ENCODE assay signal across 22 cellular contexts in the genomic region with DNA sequence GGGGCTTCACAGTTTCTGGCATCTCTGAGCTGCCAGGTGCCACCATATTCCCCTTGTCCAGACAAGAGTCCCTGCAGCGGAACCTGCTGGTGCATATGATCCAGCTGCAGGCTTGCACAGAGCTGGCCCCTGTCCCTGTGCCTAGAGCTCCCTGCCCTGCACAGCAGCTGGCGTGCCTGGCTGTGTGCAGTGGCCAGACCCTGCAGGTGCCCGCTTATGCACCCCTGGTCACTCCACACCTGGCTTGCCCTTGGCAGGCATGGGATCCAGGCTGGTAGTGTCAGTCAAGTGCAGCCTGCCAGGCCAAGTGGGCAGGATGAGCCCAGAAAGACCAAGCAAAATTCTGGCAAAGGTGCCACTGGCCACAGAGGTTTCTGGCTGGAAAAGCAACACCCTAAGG.
"Had no signal": no experiment of that assay in that cellular context is flagged by ENCODE, and none has a peak within 500 bp of the region (broad histone marks: within the 10 kb centered on the region; RNA-seq: fewer than 3 reads in every experiment).

No MANE protein-coding gene starts in this region.

- ATAC-seq: K562, Right ventricle myocardium inferior had no signal

- H3K4me1 ChIP-seq: SJSA1 had no signal

- H3K4me3 ChIP-seq: K562, SJSA1, SK-N-MC had no signal

- H3K27me3 ChIP-seq: SJSA1 had no signal

- H3K9me3 ChIP-seq: SJSA1 had no signal

- H3K27me3 Mint-ChIP-seq: IgD-negative memory B cell had no signal

- H3K27ac ChIP-seq: KMS-11, SJSA1, SK-N-MC had no signal

- H3K27ac Mint-ChIP-seq: IgD-negative memory B cell had no signal

- DNase-seq: Kasumi-1, MM.1S, NCI-H1092 treated with DMSO at 0.1 percent for 48 hours, NCI-H1436, NCI-H187, NCI-H2029, NCI-H2081 treated with DMSO at 0.1 percent for 48 hours, NCI-H2171, NCI-H226, NCI-H446, NCI-H510A, NCI-H524 treated with DMSO at 0.1 percent for 48 hours, NCI-H69, NCI-H774, RPMI8226, SIG-M5 had no signal

- H3K4me1 Mint-ChIP-seq: IgD-negative memory B cell had no signal
